In genomic region chr1:38275960-38276359, GRCh38 we compare ENCODE assay signal across 36 cellular contexts.
DNase-seq lines count a peak whose midpoint lies in the region; ATAC-seq, FAIRE-seq and TF ChIP-seq lines count a peak whose summit lies in the region.
"Had no signal": no experiment of that assay in that cellular context is flagged by ENCODE, and none has a peak within 500 bp of the region (broad histone marks: within the 10 kb centered on the region; RNA-seq: fewer than 3 reads in every experiment).

No MANE protein-coding gene starts in this region.

- no peak for TF ChIP-seq POLR2A in adrenal gland (IDR thresholded peaks at IDR 0.05)
- TF ChIP-seq POLR2A in K562 (conservative IDR thresholded peaks at IDR 0.05) = no peak
- no peak for TF ChIP-seq POLR2A in H1 (IDR thresholded peaks at IDR 0.05; ENCODE audit: control extremely low read depth in 1 of 2, low read depth in 2 of 2, low read length in 2 of 2)
- TF ChIP-seq POLR2A in sigmoid colon (IDR thresholded peaks at IDR 0.05) = no peak

- H3K36me3 ChIP-seq in adrenal gland (replicated peaks in 1 of 2) = no peaks in the 10 kb centered on the region
- no peaks in the 10 kb centered on the region for H3K36me3 ChIP-seq in K562 (ENCODE audit: control insufficient read depth, insufficient read depth, low read length)
- no peaks in the 10 kb centered on the region for H3K36me3 ChIP-seq in H1 (ENCODE audit: control insufficient read depth in 2 of 4, insufficient read depth in 4 of 4, low read length in 3 of 4)
- no peaks in the 10 kb centered on the region for H3K36me3 ChIP-seq in sigmoid colon
- H3K36me3 ChIP-seq: BE2C; BLaER1; BLaER1 treated with 17β-estradiol and CSF1 and Interleukin-3, amounts not matched to agents 10 nM and 100 nM had no signal

- H2BK5ac ChIP-seq in H1 (ENCODE audit: low read depth, low read length) = no peak overlapping the region

- POLR2A ChIA-PET in K562 (lab: Yijun Ruan, JAX) = interaction anchor here (0.5 to 1.9 kb wide), 3 partner anchors 9 to 976 kb away, joined by 3 to 8 read pairs (median 3); no protein-coding TSS in a partner anchor
- POLR2A ChIA-PET in H1 (lab: Charles Lee; ENCODE audit: partially characterized antibody) = no interaction called here

- no peak overlapping the region for H4K91ac ChIP-seq in H1 (replicated peaks; ENCODE audit: insufficient read length, low read length)

- H3K4me2 ChIP-seq in K562 (ENCODE audit: insufficient read depth, low read length) (no peak overlapping the region), H1 (ENCODE audit: insufficient read depth in 1 of 2, low read depth in 2 of 2, low read length in 2 of 2) (no peak overlapping the region)
- H3K4me2 ChIP-seq: A549; BLaER1; BLaER1 treated with 17β-estradiol and CSF1 and Interleukin-3, amounts not matched to agents 10 nM and 100 nM had no signal

- peak overlapping the region; percentile 50; the same call in 1 of the 2 replicates for H2BK15ac ChIP-seq in H1 (ENCODE audit: low read length)

- no peaks in the 10 kb centered on the region for H3K4me1 Mint-ChIP-seq in activated T-cell treated with anti-CD3 and anti-CD28 coated beads, Interleukin-2, amount 50 U/mL, for 4 hours (ENCODE audit: low read depth)
- H3K4me1 Mint-ChIP-seq: B cell; CD14-positive monocyte; CD4-positive, alpha-beta memory T cell; CD4-positive, CD25-positive, alpha-beta regulatory T cell; CD8-positive, alpha-beta memory T cell had no signal

- no peak overlapping the region for H4K5ac ChIP-seq in H1 (ENCODE audit: insufficient read length, low read depth, low read length)

- peaks cover 15% of the 10 kb centered on the region for H3K9me3 Mint-ChIP-seq in activated T-cell treated with anti-CD3 and anti-CD28 coated beads, Interleukin-2, amount 50 U/mL, for 4 hours

- no peaks in the 10 kb centered on the region for H3K9me1 ChIP-seq in K562 (ENCODE audit: control insufficient read depth, insufficient read depth, low read length)

- intact Hi-C loops in adrenal gland (cut with DNase I) (no loop called here), K562 (cut with micrococcal nuclease) (no loop called here), sigmoid colon (cut with DNase I) (no loop called here), Right ventricle myocardium superior (cut with DNase I) (no loop called here)

- H3K4me3 Mint-ChIP-seq in activated T-cell treated with anti-CD3 and anti-CD28 coated beads, Interleukin-2, amount 50 U/mL, for 4 hours = no peak overlapping the region
- H3K4me3 Mint-ChIP-seq: B cell; CD14-positive monocyte; CD4-positive, alpha-beta memory T cell; CD4-positive, alpha-beta T cell; CD4-positive, CD25-positive, alpha-beta regulatory T cell; CD8-positive, alpha-beta memory T cell; CD8-positive, alpha-beta T cell had no signal

- H2BK120ac ChIP-seq in H1 (replicated peaks; ENCODE audit: low read depth, low read length) = no peak overlapping the region

- in situ Hi-C loops in K562 (cut with MboI) = no loop called here

- no peak overlapping the region for H2AK5ac ChIP-seq in H1 (ENCODE audit: low read depth, low read length)

- H3K36me3 Mint-ChIP-seq in activated T-cell treated with anti-CD3 and anti-CD28 coated beads, Interleukin-2, amount 50 U/mL, for 4 hours (ENCODE audit: insufficient read depth) = no peaks in the 10 kb centered on the region
- H3K36me3 Mint-ChIP-seq: CD14-positive monocyte; CD4-positive, CD25-positive, alpha-beta regulatory T cell; CD8-positive, alpha-beta memory T cell; CD8-positive, alpha-beta T cell had no signal

- no peaks in the 10 kb centered on the region for H4K20me1 ChIP-seq in K562 (replicated peaks; ENCODE audit: control insufficient read depth, insufficient read depth, low read length)
- H4K20me1 ChIP-seq in H1 (replicated peaks in 1 of 2; ENCODE audit: control insufficient read depth in 1 of 2, insufficient read depth in 2 of 2, low read length in 2 of 2) = no peaks in the 10 kb centered on the region
- H4K20me1 ChIP-seq: BLaER1; BLaER1 treated with 17β-estradiol and CSF1 and Interleukin-3, amounts not matched to agents 10 nM and 100 nM had no signal

- no peak overlapping the region for H2BK12ac ChIP-seq in H1 (ENCODE audit: low read depth, low read length)

- DNase-seq in adrenal gland (peak in 5 of 7 donors; percentile 23 to 51 (median 47)), K562 (ENCODE audit: extremely low read depth in 1 of 4, low spot score in 3 of 4) (peak in 1 of 4 experiments; percentile 31), H1 (ENCODE audit: low read depth in 1 of 2, low spot score in 2 of 2) (no peak), sigmoid colon (peak; percentile 6), NCI-H526 treated with DMSO at 0.1 percent for 48 hours (lab: John Stamatoyannopoulos, UW) (no peak), Right ventricle myocardium superior (no peak)
- DNase-seq in activated CD4-positive, alpha-beta T cell treated with anti-CD3 and anti-CD28 coated beads, Interleukin-2, amount 50 U/mL, for 1 hour = no peak
- DNase-seq in activated T-cell treated with anti-CD3 and anti-CD28 coated beads, Interleukin-2, amount 50 U/mL, for 4 hours = no peak
- DNase-seq: 8988T; ACHN; AML-193; BE2C; Caco-2; Calu3; CD4-positive, alpha-beta memory T cell; CD4-positive, alpha-beta T cell; CD4-positive, CD25-positive, alpha-beta regulatory T cell; CD8-positive, alpha-beta memory T cell; CD8-positive, alpha-beta T cell; COR-L47; DMS 273 treated with DMSO at 0.1 percent for 48 hours; DMS153; DMS53; DMS79; DMS79 treated with DMSO at 0.1 percent for 48 hours; DND-41; EL had no signal

- 51 to 56% (median 52%) methylated on average over 3 of the region's 3 CpGs for WGBS in adrenal gland, 4 donors
- WGBS in K562 (ENCODE audit: insufficient coverage, low coverage, missing lambda C conversion rate) = 24% methylated on average over 3 of the region's 3 CpGs
- 97% methylated on average over 3 of the region's 3 CpGs; no CpG with 5 or more reads in 1 of the 2 experiments for WGBS in H1 (ENCODE audit: extremely low coverage in 1 of 2, insufficient coverage in 1 of 2, insufficient read length in 1 of 2, insufficient replicate concordance in 2 of 2, low coverage in 1 of 2, low lambda C conversion rate in 2 of 2, missing lambda C conversion rate in 1 of 2), 2 experiments
- WGBS in sigmoid colon, 2 donors = 62 to 86% methylated on average over 3 of the region's 3 CpGs

- no peaks in the 10 kb centered on the region for H3K79me1 ChIP-seq in H1 (ENCODE audit: low read depth, low read length)

- no peak overlapping the region for H3K18ac ChIP-seq in H1 (ENCODE audit: extremely low read depth, low read length)

- H3K4me3 ChIP-seq in adrenal gland = no peak overlapping the region
- H3K4me3 ChIP-seq in K562 = no peak overlapping the region
- no peak overlapping the region for H3K4me3 ChIP-seq in H1 (ENCODE audit: extremely low read depth in 1 of 4, insufficient read depth in 2 of 4, low read depth in 3 of 4, low read length in 4 of 4)
- no peak overlapping the region for H3K4me3 ChIP-seq in sigmoid colon
- H3K4me3 ChIP-seq: A549; BLaER1; BLaER1 treated with 17β-estradiol and CSF1 and Interleukin-3, amounts not matched to agents 10 nM and 100 nM had no signal

- BruUV-seq in K562 (replicated peaks; lab: Mats Ljungman, UMichigan) = no TSS peak

- FAIRE-seq in K562 (lab: Jason Lieb, UNC) = no peak
- no peak for FAIRE-seq in H1 (lab: Jason Lieb, UNC)
- FAIRE-seq: A204.1, A549, D721Med had no signal

- H3K9ac ChIP-seq in K562 (ENCODE audit: insufficient read depth in 1 of 2, low read depth in 2 of 2, low read length in 2 of 2) = no peak overlapping the region
- no peak overlapping the region for H3K9ac ChIP-seq in H1 (replicated peaks in 1 of 4; ENCODE audit: extremely low read depth in 1 of 4, low read depth in 3 of 4, low read length in 3 of 4)
- H3K9ac ChIP-seq: BLaER1; BLaER1 treated with 17β-estradiol and CSF1 and Interleukin-3, amounts not matched to agents 10 nM and 100 nM had no signal

- CTCF ChIA-PET in K562 (lab: Yijun Ruan, JAX; ENCODE audit: low intra/inter-chr PET ratio) (no interaction called here), H1 (lab: Charles Lee; ENCODE audit: partially characterized antibody) (interaction anchor here (1.3 kb wide), 1 partner anchor 227 kb away, joined by 4 read pairs; no protein-coding TSS in a partner anchor)

- H4K8ac ChIP-seq in H1 (ENCODE audit: extremely low read depth, insufficient read depth, low read length) = no peak overlapping the region

- no peak overlapping the region for H2AFZ ChIP-seq in K562 (ENCODE audit: low read depth, low read length)
- no peak overlapping the region for H2AFZ ChIP-seq in H1 (ENCODE audit: low read length)

- TF ChIP-seq RAD21 in K562 (CRISPR knock-in tag; conservative IDR thresholded peaks at IDR 0.05 in 1 of 2, IDR thresholded peaks at IDR 0.05 in 1 of 2) = no peak
- no peak for TF ChIP-seq RAD21 in H1 (IDR thresholded peaks at IDR 0.05 in 1 of 2, conservative IDR thresholded peaks at IDR 0.05 in 1 of 2; ENCODE audit: low read depth in 2 of 2, low read length in 2 of 2)

- peaks cover 29% of the 10 kb centered on the region for H3K27me3 Mint-ChIP-seq in activated T-cell treated with anti-CD3 and anti-CD28 coated beads, Interleukin-2, amount 50 U/mL, for 4 hours (ENCODE audit: low read depth)

- H3K27ac ChIP-seq in adrenal gland (peak overlapping the region in 1 of 5 donors; percentile 57), K562 (ENCODE audit: extremely low read depth, low read depth, low read length) (no peak overlapping the region), H1 (ENCODE audit: low read depth, low read length) (no peak overlapping the region), sigmoid colon (no peak overlapping the region)
- H3K27ac ChIP-seq: 22Rv1; A549; BLaER1; BLaER1 treated with 17β-estradiol and CSF1 and Interleukin-3, amounts not matched to agents 10 nM and 100 nM; C4-2B had no signal

- H3K79me2 ChIP-seq in K562 (ENCODE audit: control insufficient read depth, insufficient read depth, low read length) = no peaks in the 10 kb centered on the region
- no peaks in the 10 kb centered on the region for H3K79me2 ChIP-seq in H1 (ENCODE audit: control insufficient read depth in 1 of 2, insufficient read depth in 2 of 2, low read length in 2 of 2)

- H3K4ac ChIP-seq in H1 (replicated peaks; ENCODE audit: insufficient read length, low read depth, low read length) = peak overlapping the region; percentile 4

- H3K4me1 ChIP-seq in adrenal gland (replicated peaks in 1 of 2) = peaks cover 0 to 19% of the 10 kb centered on the region in 2 donors
- H3K4me1 ChIP-seq in K562 (replicated peaks in 1 of 2; ENCODE audit: control insufficient read depth in 2 of 2, insufficient read depth in 2 of 2, low read length in 2 of 2) = peaks cover 0 to 5% of the 10 kb centered on the region in 2 experiments; a peak in 1 of 5 replicates
- peaks cover 10 to 18% (median 13%) of the 10 kb centered on the region in 4 experiments for H3K4me1 ChIP-seq in H1 (replicated peaks in 1 of 4; ENCODE audit: control insufficient read depth in 3 of 4, insufficient read depth in 4 of 4, low read length in 3 of 4)
- no peaks in the 10 kb centered on the region for H3K4me1 ChIP-seq in sigmoid colon
- H3K4me1 ChIP-seq: A549; BE2C; BLaER1; BLaER1 treated with 17β-estradiol and CSF1 and Interleukin-3, amounts not matched to agents 10 nM and 100 nM; Caco-2 had no signal

- no peak overlapping the region for H3K56ac ChIP-seq in H1 (replicated peaks; ENCODE audit: insufficient read length, low read depth, low read length)

- TF ChIP-seq EP300 in K562 (IDR thresholded peaks at IDR 0.05; ENCODE audit: low read length) = no peak
- no peak for TF ChIP-seq EP300 in H1 (IDR thresholded peaks at IDR 0.05; ENCODE audit: borderline replicate concordance in 1 of 2, low read depth in 2 of 2, low read length in 2 of 2)
- no peak for TF ChIP-seq EP300 in sigmoid colon (IDR thresholded peaks at IDR 0.05)

- H2BK20ac ChIP-seq in H1 (ENCODE audit: low read length) = no peak overlapping the region

- no peak overlapping the region for H3K23ac ChIP-seq in H1 (ENCODE audit: insufficient read length)

- peak; percentile 60; the same call in 2 of the 3 replicates for ATAC-seq in K562
- no peak for ATAC-seq in Right ventricle myocardium superior (ENCODE audit: poor library complexity)
- ATAC-seq in activated T-cell treated with anti-CD3 and anti-CD28 coated beads, Interleukin-2, amount 50 U/mL, for 4 hours = no peak
- ATAC-seq: A549; CD8-positive, alpha-beta T cell had no signal

- TF ChIP-seq CTCF in adrenal gland (IDR thresholded peaks at IDR 0.05) (no peak), K562 (IDR thresholded peaks at IDR 0.05 in 2 of 3, conservative IDR thresholded peaks at IDR 0.05 in 1 of 3; ENCODE audit: insufficient read depth in 2 of 3, low read depth in 1 of 3, low read length in 3 of 3) (no peak), H1 (IDR thresholded peaks at IDR 0.05; ENCODE audit: control extremely low read depth in 1 of 3, insufficient read depth in 1 of 3, low read depth in 1 of 3, low read length in 3 of 3) (no peak), sigmoid colon (IDR thresholded peaks at IDR 0.05) (no peak)

- H3K9me3 ChIP-seq in adrenal gland (replicated peaks in 1 of 3) (no peaks in the 10 kb centered on the region), K562 (replicated peaks; ENCODE audit: control insufficient read depth, insufficient read depth, low read depth, low read length) (no peaks in the 10 kb centered on the region), H1 (ENCODE audit: insufficient read depth in 2 of 2, low read depth in 1 of 2, low read length in 1 of 2) (peaks cover 11 to 21% of the 10 kb centered on the region in 2 experiments; a peak in 3 of 4 replicates), sigmoid colon (peaks cover 0 to 5% (median 1%) of the 10 kb centered on the region in 4 donors)
- H3K9me3 ChIP-seq: A549, BE2C, Caco-2 had no signal

- no peaks in the 10 kb centered on the region for H3K23me2 ChIP-seq in H1 (ENCODE audit: low read depth, low read length)

- H3K27me3 ChIP-seq in adrenal gland (no peaks in the 10 kb centered on the region), K562 (ENCODE audit: control insufficient read depth in 2 of 2, insufficient read depth in 2 of 2, low read length in 2 of 2) (0 out of 5 replicates have a peak, but pooled peaks cover 0 to 7% of the 10 kb centered on the region in 2 experiments), H1 (replicated peaks in 1 of 4; ENCODE audit: control insufficient read depth in 3 of 4, extremely low read depth in 1 of 4, insufficient read depth in 3 of 4, low read length in 3 of 4) (no peaks in the 10 kb centered on the region), sigmoid colon (peaks cover 0 to 9% (median 6%) of the 10 kb centered on the region in 3 donors)
- H3K27me3 ChIP-seq: BE2C; BLaER1; BLaER1 treated with 17β-estradiol and CSF1 and Interleukin-3, amounts not matched to agents 10 nM and 100 nM had no signal

- no peak overlapping the region for H3K14ac ChIP-seq in H1 (ENCODE audit: insufficient read length)

Comparison
In these comparisons a context has a peak if more than half of its experiments do, and no peak if none do; other contexts are left out.
1. DNase-seq: peak in adrenal gland (5 of 7) and sigmoid colon (single experiment); none in H1 (0 of 2), activated CD4-positive, alpha-beta T cell treated with anti-CD3 and anti-CD28 coated beads, Interleukin-2, amount 50 U/mL, for 1 hour (single experiment), NCI-H526 treated with DMSO at 0.1 percent for 48 hours (single experiment), Right ventricle myocardium superior (single experiment) and activated T-cell treated with anti-CD3 and anti-CD28 coated beads, Interleukin-2, amount 50 U/mL, for 4 hours (single experiment).